Comparison of ENCODE assay signal across 14 cellular contexts in the genomic region with DNA sequence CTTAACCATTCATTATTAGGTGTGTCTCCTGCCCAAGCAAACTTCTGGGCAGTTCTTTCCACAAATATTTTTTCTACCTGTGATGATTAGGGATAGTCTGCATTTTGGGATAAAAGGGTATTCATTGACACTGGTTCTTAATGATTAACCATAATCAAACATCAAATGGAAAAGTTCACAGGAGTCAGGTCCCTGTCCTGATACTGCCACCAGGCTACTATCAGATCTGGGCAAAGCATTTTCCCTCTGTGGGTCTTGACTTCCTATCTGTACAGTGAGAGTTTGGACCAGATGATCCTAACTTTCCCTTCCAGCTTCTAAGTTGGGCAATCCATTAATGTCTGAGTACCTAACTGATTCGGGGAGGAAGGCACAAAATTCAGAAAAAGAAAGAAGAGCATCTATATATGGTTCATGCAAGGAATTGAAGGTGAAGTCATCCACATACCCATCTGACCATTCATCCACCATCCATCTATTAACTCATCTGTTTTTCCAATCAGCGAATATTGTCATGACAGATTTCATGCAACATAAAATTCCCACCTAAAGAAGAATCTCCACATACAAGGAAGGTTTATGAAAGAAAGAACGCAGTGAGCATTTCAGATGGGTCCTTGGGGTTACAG.
DNase-seq lines count a peak whose midpoint lies in the region; ATAC-seq and TF ChIP-seq lines count a peak whose summit lies in the region.
"Had no signal": no experiment of that assay in that cellular context is flagged by ENCODE, and none has a peak within 500 bp of the region (broad histone marks: within the 10 kb centered on the region; RNA-seq: fewer than 3 reads in every experiment).

No MANE protein-coding gene starts in this region.

- no peaks in the 10 kb centered on the region for H3K9me3 ChIP-seq in right lobe of liver
- H3K9me3 ChIP-seq: A549, BLaER1 had no signal

- H3K27ac ChIP-seq in right lobe of liver: no peak overlapping the region
- H3K27ac ChIP-seq: A549, BLaER1, KMS-11 had no signal

- H3K4me1 ChIP-seq in right lobe of liver: peaks cover 0 to 12% (median 0%) of the 10 kb centered on the region in 4 donors
- H3K4me1 ChIP-seq: A549, BLaER1 had no signal

- no peaks in the 10 kb centered on the region for H3K27me3 ChIP-seq in right lobe of liver
- H3K27me3 ChIP-seq: BLaER1 had no signal

- H3K4me3 Mint-ChIP-seq in activated naive CD8-positive, alpha-beta T cell treated with anti-CD3 and anti-CD28 coated beads for 36 hours: no peak overlapping the region

- DNase-seq in AG10803 (ENCODE audit: low read depth): peak; percentile 9
- DNase-seq in EL: peak; percentile 72
- peak; percentile 18 for DNase-seq in fibroblast of mammary gland (ENCODE audit: low read depth)
- DNase-seq in right lobe of liver: no peak
- no peak for DNase-seq in stimulated activated CD4-positive, alpha-beta T cell treated with anti-CD3 and anti-CD28 coated beads, Interleukin-2, amount 100 ng/mL, for 48 hours
- no peak for DNase-seq in GM13976 (ENCODE audit: low spot score)
- DNase-seq in activated naive CD8-positive, alpha-beta T cell treated with anti-CD3 and anti-CD28 coated beads for 36 hours: no peak
- DNase-seq: AML-193, DMS79, GDM1 had no signal

- peaks cover under 1% of the 10 kb centered on the region for H3K9me3 Mint-ChIP-seq in activated naive CD8-positive, alpha-beta T cell treated with anti-CD3 and anti-CD28 coated beads for 36 hours

- peak; percentile 75 to 99 (median 94) for ATAC-seq in right lobe of liver
- ATAC-seq: A549, HCT116 had no signal

- no peaks in the 10 kb centered on the region for H3K36me3 Mint-ChIP-seq in activated naive CD8-positive, alpha-beta T cell treated with anti-CD3 and anti-CD28 coated beads for 36 hours

- in situ Hi-C loops in GM13976 (cut with MboI; ENCODE audit: low sequenced_read_pairs, unreplicated experiment): no loop called here

- TF ChIP-seq POLR2A in right lobe of liver (IDR thresholded peaks at IDR 0.05): no peak

- WGBS in right lobe of liver (ENCODE audit: insufficient coverage, low coverage, low lambda C conversion rate, missing lambda C conversion rate): 62% methylated on average over 3 of the region's 3 CpGs

- H3K27me3 Mint-ChIP-seq in activated naive CD8-positive, alpha-beta T cell treated with anti-CD3 and anti-CD28 coated beads for 36 hours: no peaks in the 10 kb centered on the region

- H3K4me1 Mint-ChIP-seq in activated naive CD8-positive, alpha-beta T cell treated with anti-CD3 and anti-CD28 coated beads for 36 hours: no peaks in the 10 kb centered on the region

- intact Hi-C loops in right lobe of liver (cut with DNase I): no loop called here

- H3K36me3 ChIP-seq in right lobe of liver: no peaks in the 10 kb centered on the region
- H3K36me3 ChIP-seq: BLaER1 had no signal

- TF ChIP-seq CTCF in AG10803 (conservative IDR thresholded peaks at IDR 0.05; ENCODE audit: low read length) (no peak), fibroblast of mammary gland (conservative IDR thresholded peaks at IDR 0.05; ENCODE audit: control insufficient read depth, insufficient read depth, low read depth, low read length) (no peak), right lobe of liver (IDR thresholded peaks at IDR 0.05) (no peak), GM13976 (IDR thresholded peaks at IDR 0.05; ENCODE audit: borderline replicate concordance, control extremely low read depth, extremely low read depth, insufficient read depth, missing control alignments) (no peak)

- H3K4me3 ChIP-seq in AG10803 (ENCODE audit: low read length) (no peak overlapping the region), fibroblast of mammary gland (ENCODE audit: control insufficient read depth, low read depth, low read length) (no peak overlapping the region), right lobe of liver (no peak overlapping the region)
- H3K4me3 ChIP-seq: A549, BLaER1 had no signal

- no peak overlapping the region for H3K27ac Mint-ChIP-seq in activated naive CD8-positive, alpha-beta T cell treated with anti-CD3 and anti-CD28 coated beads for 36 hours

Comparison
In these comparisons a context has a peak if more than half of its experiments do, and no peak if none do; other contexts are left out.
1. DNase-seq: peak in AG10803 (single experiment), EL (single experiment) and fibroblast of mammary gland (single experiment); none in right lobe of liver (0 of 3), stimulated activated CD4-positive, alpha-beta T cell treated with anti-CD3 and anti-CD28 coated beads, Interleukin-2, amount 100 ng/mL, for 48 hours (0 of 2), GM13976 (single experiment) and activated naive CD8-positive, alpha-beta T cell treated with anti-CD3 and anti-CD28 coated beads for 36 hours (single experiment).